In genomic region chr3:172094621-172095557, GRCh38 we compare ENCODE assay signal across 8 cellular contexts. TPM values are rescaled to one million over a fixed set of nuclear protein-coding genes. Genes with fewer than 3 reads are reported as not detected.
A peak's percentile ranks its signal among the peaks of the same experiment; 100 is the strongest.
DNase-seq lines count a peak whose midpoint lies in the region; ATAC-seq, FAIRE-seq and TF ChIP-seq lines count a peak whose summit lies in the region.

No MANE protein-coding gene starts in this region.

- no peaks in the 10 kb centered on the region for H3K36me3 ChIP-seq in gastrocnemius medialis

- peaks cover 0 to 5% of the 10 kb centered on the region in 2 donors for H3K36me3 Mint-ChIP-seq in activated naive CD4-positive, alpha-beta T cell treated with anti-CD3 and anti-CD28 coated beads, Interleukin-2, amount 50 U/mL, for 72 hours

- H3K9me3 ChIP-seq in gastrocnemius medialis, result no peaks in the 10 kb centered on the region

- H3K27ac ChIP-seq in gastrocnemius medialis, result peak overlapping the region; percentile 19 to 72 (median 44)

- ATAC-seq in HG03108 (IDR thresholded peaks at IDR 0.05; ENCODE audit: unreplicated experiment) (peak; percentile 90), gastrocnemius medialis (no peak)
- peak; percentile 72 to 92 for ATAC-seq in activated naive CD4-positive, alpha-beta T cell treated with anti-CD3 and anti-CD28 coated beads, Interleukin-2, amount 50 U/mL, for 72 hours

- FAIRE-seq in GM19239 (lab: Jason Lieb, UNC), result peak; percentile 94

- peaks cover 56 to 60% of the 10 kb centered on the region in 2 donors for H3K4me1 ChIP-seq in gastrocnemius medialis

- DNase-seq in AG09309 (ENCODE audit: low read depth) (no peak), GM19239 (ENCODE audit: insufficient read length, low spot score) (peak; percentile 28), gastrocnemius medialis (no peak), DMS153 treated with DMSO at 0.1 percent for 48 hours (lab: John Stamatoyannopoulos, UW; ENCODE audit: unreplicated experiment) (no peak), DMS 273 (lab: John Stamatoyannopoulos, UW; ENCODE audit: unreplicated experiment) (no peak), CD1c-positive myeloid dendritic cell (ENCODE audit: extremely low spot score) (no peak)
- no peak for DNase-seq in activated naive CD4-positive, alpha-beta T cell treated with anti-CD3 and anti-CD28 coated beads, Interleukin-2, amount 50 U/mL, for 72 hours (ENCODE audit: low spot score in 2 of 2)

- intact Hi-C loops in gastrocnemius medialis (cut with DNase I; ENCODE audit: low total_unique reads), result loop anchor here (5.0 kb wide), 1 partner anchor 53 kb away; no protein-coding TSS in a partner anchor

- H3K4me3 ChIP-seq in AG09309 (ENCODE audit: control insufficient read depth, low read depth, low read length), result no peak overlapping the region
- no peak overlapping the region for H3K4me3 ChIP-seq in gastrocnemius medialis

- no peak for TF ChIP-seq POLR2A in gastrocnemius medialis (IDR thresholded peaks at IDR 0.05)

- no peak overlapping the region for H3K27ac Mint-ChIP-seq in activated naive CD4-positive, alpha-beta T cell treated with anti-CD3 and anti-CD28 coated beads, Interleukin-2, amount 50 U/mL, for 72 hours

- TF ChIP-seq CTCF in AG09309 (IDR thresholded peaks at IDR 0.05; ENCODE audit: control insufficient read depth, insufficient read depth, low read depth, low read length, missing control alignments) (peak; percentile 10), gastrocnemius medialis (IDR thresholded peaks at IDR 0.05 in 4 of 5, conservative IDR thresholded peaks at IDR 0.05 in 1 of 5) (no peak)

- no peaks in the 10 kb centered on the region for H3K9me3 Mint-ChIP-seq in activated naive CD4-positive, alpha-beta T cell treated with anti-CD3 and anti-CD28 coated beads, Interleukin-2, amount 50 U/mL, for 72 hours

- no peaks in the 10 kb centered on the region for H3K27me3 ChIP-seq in gastrocnemius medialis

- in situ Hi-C loops in gastrocnemius medialis (cut with MboI; ENCODE audit: low sequenced_read_pairs in 4 of 4), result no loop called here

RNA-seq across cellular contexts. Expression of gene FNDC3B, which starts 55.5 kb away (rescaled TPM):
- total RNA-seq in activated naive CD4-positive, alpha-beta T cell treated with anti-CD3 and anti-CD28 coated beads, Interleukin-2, amount 50 U/mL, for 72 hours, result 10 to 100 TPM in 1 of 2 donors, 1 to 10 TPM in 1; 9.2 to 17.1 TPM
- 100 to 1,000 TPM in 1 of 4 donors, 10 to 100 TPM in 3; 42.5 to 110 (median 74.2) TPM for total RNA-seq in gastrocnemius medialis

Comparison
In these comparisons a context has a peak if more than half of its experiments do, and no peak if none do; other contexts are left out.
1. ATAC-seq: peak in HG03108 (single experiment) and activated naive CD4-positive, alpha-beta T cell treated with anti-CD3 and anti-CD28 coated beads, Interleukin-2, amount 50 U/mL, for 72 hours (2 of 2); none in gastrocnemius medialis (0 of 2).